ENCODE assay signal across 1 cellular context in genomic region chr13:30338331-30338851, GRCh38.
TF ChIP-seq lines count a peak whose summit lies in the region.

No MANE protein-coding gene starts in this region.

TF ChIP-seq in IMR-90, 13 proteins besides CTCF, POLR2A, EP300 and RAD21:
- TF ChIP-seq CHD1 (IDR thresholded peaks at IDR 0.05; ENCODE audit: low read depth, low read length): no peak
- TF ChIP-seq FOS (IDR thresholded peaks at IDR 0.05; ENCODE audit: low read depth, low read length): no peak
- no peak for TF ChIP-seq MAFK (IDR thresholded peaks at IDR 0.05; ENCODE audit: low read depth, low read length)
- no peak for TF ChIP-seq MXI1 (IDR thresholded peaks at IDR 0.05; ENCODE audit: borderline replicate concordance, low read depth, low read length)
- TF ChIP-seq SMC3 (IDR thresholded peaks at IDR 0.05; ENCODE audit: low read depth, low read length): no peak
- no peak for TF ChIP-seq NFE2L2 (IDR thresholded peaks at IDR 0.05; ENCODE audit: low read depth, low read length)
- no peak for TF ChIP-seq MAZ (IDR thresholded peaks at IDR 0.05; ENCODE audit: borderline replicate concordance, low read depth, low read length)
- no peak for TF ChIP-seq RCOR1 (IDR thresholded peaks at IDR 0.05; ENCODE audit: insufficient replicate concordance, low read length)
- TF ChIP-seq USF2 (IDR thresholded peaks at IDR 0.05; ENCODE audit: low read depth, low read length): no peak
- no peak for TF ChIP-seq ELK1 (IDR thresholded peaks at IDR 0.05; ENCODE audit: borderline replicate concordance, low read depth, low read length)
- TF ChIP-seq CEBPB (IDR thresholded peaks at IDR 0.05; ENCODE audit: low read depth, low read length): no peak
- TF ChIP-seq RFX5 (IDR thresholded peaks at IDR 0.05; ENCODE audit: low read depth, low read length): no peak
- no peak for TF ChIP-seq BHLHE40 (IDR thresholded peaks at IDR 0.05; ENCODE audit: low read depth, low read length)
TF ChIP-seq in IMR-90: peak in this region for 0.
